In the genomic region with DNA sequence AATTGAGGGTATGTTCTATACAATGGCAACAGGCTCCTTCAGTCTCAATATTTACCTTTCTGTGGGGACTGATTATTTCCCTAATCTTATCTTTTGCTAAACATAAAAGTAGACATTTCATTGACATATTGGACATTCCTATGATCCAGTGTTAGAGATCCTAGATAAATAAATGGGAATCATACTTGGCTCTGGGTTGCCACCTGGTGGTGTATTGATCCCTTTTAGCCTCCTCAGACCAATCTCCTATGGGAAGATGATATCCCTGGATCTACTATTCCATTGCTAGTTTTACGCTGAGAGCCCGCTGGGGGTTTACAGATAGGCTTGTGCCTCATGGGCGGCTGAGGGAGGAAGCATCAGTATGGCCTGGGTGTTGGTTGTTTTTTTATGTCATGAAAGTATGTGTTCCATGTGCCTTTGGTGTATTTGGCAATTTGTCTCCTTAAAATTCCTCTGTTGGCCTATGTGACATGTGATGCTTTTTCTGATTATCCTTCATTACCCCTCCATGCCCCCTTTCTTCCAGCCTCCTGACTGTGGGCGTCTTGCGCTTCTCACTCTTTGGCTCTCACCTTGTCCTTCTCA, we compare ENCODE assay signal across 8 cellular contexts. TPM values are rescaled to one million over a fixed set of nuclear protein-coding genes. Genes with fewer than 3 reads are reported as not detected.
DNase-seq lines count a peak whose midpoint lies in the region; ATAC-seq, FAIRE-seq and TF ChIP-seq lines count a peak whose summit lies in the region.

No MANE protein-coding gene starts in this region.

- H3K27ac Mint-ChIP-seq in brain = peak overlapping the region; percentile 15 to 79 (median 60)

- no peak overlapping the region for H3K4me3 ChIP-seq in BJ (ENCODE audit: low read depth, low read length)

- TF ChIP-seq CTCF in BJ (IDR thresholded peaks at IDR 0.05; ENCODE audit: insufficient read depth, low read depth, low read length) (peak; percentile 71), brain (conservative IDR thresholded peaks at IDR 0.05) (peak; percentile 63 to 69)

- FAIRE-seq in HTR-8/SVneo (lab: Jason Lieb, UNC) (no peak), GM12892 (lab: Jason Lieb, UNC) (no peak)

- CTCF ChIA-PET in BJ (lab: Yijun Ruan, JAX) = interaction anchor here (0.6 to 2.7 kb wide), 16 partner anchors 8 to 1694 kb away, joined by 3 to 10 read pairs (median 5); no protein-coding TSS in a partner anchor

- no peaks in the 10 kb centered on the region for H3K27me3 Mint-ChIP-seq in brain

- H3K36me3 Mint-ChIP-seq in brain = peaks cover 79% of the 10 kb centered on the region

- peaks cover 71% of the 10 kb centered on the region for H3K4me1 Mint-ChIP-seq in brain

- peaks cover 0 to 20% (median 3%) of the 10 kb centered on the region in 5 experiments for H3K9me3 Mint-ChIP-seq in brain

- ATAC-seq in left lobe of liver (peak; percentile 78), HG02678 (IDR thresholded peaks at IDR 0.05; ENCODE audit: unreplicated experiment) (no peak), GM19397 (IDR thresholded peaks at IDR 0.05; ENCODE audit: unreplicated experiment) (no peak)

- H3K27me3 ChIP-seq in BJ (ENCODE audit: control insufficient read depth, insufficient read depth, low read length) = no peaks in the 10 kb centered on the region

- POLR2A ChIA-PET in BJ (lab: Charles Lee) = no interaction called here

- no peak for DNase-seq in BJ (ENCODE audit: low read depth)
- peak; percentile 14 for DNase-seq in HTR-8/SVneo (ENCODE audit: insufficient read length, low spot score)
- no peak for DNase-seq in left lobe of liver (ENCODE audit: low spot score)
- no peak for DNase-seq in NOMO-1 treated with dmso at 0.1 percent for 144 hours (lab: John Stamatoyannopoulos, UW; ENCODE audit: unreplicated experiment)
- no peak for DNase-seq in GM12892 (ENCODE audit: insufficient read length)

- no peak for TF ChIP-seq POLR2A in GM12892 (IDR thresholded peaks at IDR 0.05; ENCODE audit: low read depth, low read length)

- peak overlapping the region in 1 of 5 experiments; percentile 66 for H3K4me3 Mint-ChIP-seq in brain

- H3K36me3 ChIP-seq in BJ (ENCODE audit: control insufficient read depth, insufficient read depth, low read length) = no peaks in the 10 kb centered on the region

RNA-seq across cellular contexts. Expression of a gene that starts 18.8 kb away (rescaled TPM):
- polyA plus RNA-seq in BJ (2011; rRNA removed) = 7.6 and 8.8 TPM in 2 replicates
- 7.3 and 7.8 TPM in 2 replicates for polyA minus RNA-seq in BJ (2011; rRNA and poly(A)+ RNA removed)
- 19.5 TPM for polyA plus RNA-seq in brain (ENCODE audit: insufficient read depth, low read depth, low replicate concordance)
- 2.6 TPM for total RNA-seq in left lobe of liver
- 39.7 TPM for polyA plus RNA-seq in GM12892 (2012; ENCODE audit: missing spikeins)
